25 cellular contexts compared by ENCODE assay signal in the genomic region with DNA sequence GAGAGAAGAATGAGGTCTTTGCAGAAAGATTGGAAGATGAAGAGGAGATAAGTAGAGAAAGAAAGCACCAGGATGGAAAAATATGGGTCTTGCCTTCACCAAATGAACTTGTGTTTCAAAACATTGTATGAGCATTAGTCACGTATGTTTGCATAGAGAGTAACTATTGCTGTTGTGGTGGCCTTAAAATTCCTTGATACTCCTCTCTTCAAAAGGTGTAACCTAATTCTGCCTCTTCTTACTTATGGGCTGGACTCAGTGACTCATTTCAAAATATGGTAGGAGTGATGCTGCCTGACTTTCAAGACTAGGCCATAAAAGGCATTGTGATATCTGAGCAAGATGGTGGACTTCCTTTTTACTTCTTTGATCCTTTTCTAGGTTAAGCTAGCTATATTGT.
A peak's percentile ranks its signal among the peaks of the same experiment; 100 is the strongest.
DNase-seq lines count a peak whose midpoint lies in the region; ATAC-seq and TF ChIP-seq lines count a peak whose summit lies in the region.
"Had no signal": no experiment of that assay in that cellular context is flagged by ENCODE, and none has a peak within 500 bp of the region (broad histone marks: within the 10 kb centered on the region; RNA-seq: fewer than 3 reads in every experiment).

No MANE protein-coding gene starts in this region.

- CTCF ChIA-PET in PC-3 (lab: Charles Lee) = interaction anchor here (0.6 kb wide), 1 partner anchor 475 kb away, joined by 3 read pairs; no protein-coding TSS in a partner anchor

- H2AFZ ChIP-seq in PC-3 (ENCODE audit: low read length) (peak overlapping the region; percentile 53), osteoblast (ENCODE audit: low read length) (peak overlapping the region; percentile 53)
- H2AFZ ChIP-seq: parathyroid adenoma had no signal

- H3K27ac ChIP-seq in PC-3 (ENCODE audit: low read length) = peak overlapping the region; percentile 36
- H3K27ac ChIP-seq in epithelial cell of prostate = peak overlapping the region; percentile 48
- no peak overlapping the region for H3K27ac ChIP-seq in osteoblast (ENCODE audit: low read depth, low read length)
- H3K27ac ChIP-seq: ascending aorta, BLaER1, coronary artery, parathyroid adenoma, vagina had no signal

- no peaks in the 10 kb centered on the region for H3K36me3 ChIP-seq in PC-3 (ENCODE audit: low read depth, low read length)
- no peaks in the 10 kb centered on the region for H3K36me3 ChIP-seq in osteoblast (ENCODE audit: insufficient read depth, low read length)
- H3K36me3 ChIP-seq: ascending aorta, BLaER1, vagina had no signal

- ATAC-seq in PC-3 (peak; percentile 100), GM21825 (IDR thresholded peaks at IDR 0.05; ENCODE audit: unreplicated experiment) (no peak)
- ATAC-seq: T-cell had no signal

- peaks cover 3% of the 10 kb centered on the region for H3F3A ChIP-seq in PC-3 (ENCODE audit: low read length, unreplicated experiment)

- TF ChIP-seq CTCF in PC-3 (conservative IDR thresholded peaks at IDR 0.05; ENCODE audit: low read depth, low read length) (no peak), osteoblast (IDR thresholded peaks at IDR 0.05; ENCODE audit: extremely low read depth, low read depth, low read length) (no peak)

- H3K27me3 ChIP-seq in PC-3 (ENCODE audit: low read length) = no peaks in the 10 kb centered on the region
- no peaks in the 10 kb centered on the region for H3K27me3 ChIP-seq in osteoblast (ENCODE audit: insufficient read depth, low read length)
- H3K27me3 ChIP-seq: ascending aorta, BLaER1, vagina had no signal

- no peaks in the 10 kb centered on the region for H3K9me3 ChIP-seq in PC-3 (ENCODE audit: low read length)
- no peaks in the 10 kb centered on the region for H3K9me3 ChIP-seq in osteoblast (ENCODE audit: low read depth, low read length)
- H3K9me3 ChIP-seq: ascending aorta, BLaER1, vagina had no signal

- in situ Hi-C loops in G401 (cut with HindIII; ENCODE audit: low sequenced_read_pairs) = no loop called here

- H3K4me3 ChIP-seq in PC-3 (ENCODE audit: low read length) (no peak overlapping the region), osteoblast (ENCODE audit: insufficient read depth, low read length) (no peak overlapping the region)
- H3K4me3 ChIP-seq: ascending aorta, BLaER1, coronary artery, lung, vagina had no signal

- intact Hi-C loops in PC-3 (cut with micrococcal nuclease) = no loop called here

- H3K79me2 ChIP-seq in PC-3 (ENCODE audit: low read length) (no peaks in the 10 kb centered on the region), osteoblast (ENCODE audit: insufficient read depth, low read length) (no peaks in the 10 kb centered on the region)
- H3K79me2 ChIP-seq: parathyroid adenoma had no signal

- DNase-seq in EL = peak; percentile 59
- DNase-seq in PC-3 = peak; percentile 90
- peak; percentile 31 for DNase-seq in epithelial cell of prostate (ENCODE audit: low read depth, low spot score)
- DNase-seq in osteoblast (ENCODE audit: insufficient read length, low spot score, missing footprints) = no peak
- DNase-seq in G401 (ENCODE audit: low spot score) = no peak
- no peak for DNase-seq in activated CD4-positive, alpha-beta T cell treated with anti-CD3 and anti-CD28 coated beads for 48 hours
- DNase-seq in GM19238 (ENCODE audit: insufficient read length, low spot score) = no peak
- DNase-seq: activated CD4-positive, alpha-beta memory T cell treated with anti-CD3 and anti-CD28 coated beads, Interleukin-2, amount 10 ng/mL, durations not matched to agents 7 days and 5 days; activated naive CD4-positive, alpha-beta T cell treated with anti-CD3 and anti-CD28 coated beads for 36 hours; activated T-cell treated with anti-CD3 and anti-CD28 coated beads, Interleukin-2, amount 50 U/mL, for 1 hour; head of caudate nucleus; immature natural killer cell; MV-4-11; NCI-H1930; NCI-H446; Right ventricle myocardium superior; stimulated activated CD4-positive, alpha-beta T cell treated with anti-CD3 and anti-CD28 coated beads, Interleukin-4, amount 100 ng/mL, for 24 hours; T-cell had no signal

- no peaks in the 10 kb centered on the region for H3K9me2 ChIP-seq in PC-3 (replicated peaks; ENCODE audit: low read length)

- BruUV-seq in PC-3 (replicated peaks; lab: Mats Ljungman, UMichigan) = no TSS peak

- H3K4me2 ChIP-seq in PC-3 (ENCODE audit: low read length) (peak overlapping the region; percentile 46), osteoblast (ENCODE audit: insufficient read depth, low read length) (no peak overlapping the region)
- H3K4me2 ChIP-seq: BLaER1 had no signal

- no peak overlapping the region for H3K9ac ChIP-seq in PC-3 (ENCODE audit: low read length)
- H3K9ac ChIP-seq: BLaER1, parathyroid adenoma had no signal

- H3K4me1 ChIP-seq in PC-3 (ENCODE audit: insufficient read depth, low read length) (peaks cover 15% of the 10 kb centered on the region), osteoblast (ENCODE audit: insufficient read depth, low read length) (peaks cover 3% of the 10 kb centered on the region)
- H3K4me1 ChIP-seq: ascending aorta, BLaER1, parathyroid adenoma, vagina had no signal

- no peaks in the 10 kb centered on the region for H4K20me1 ChIP-seq in PC-3 (ENCODE audit: low read length)
- no peaks in the 10 kb centered on the region for H4K20me1 ChIP-seq in osteoblast (ENCODE audit: insufficient read depth, low read length)
- H4K20me1 ChIP-seq: BLaER1 had no signal

- POLR2A ChIA-PET in PC-3 (lab: Charles Lee; ENCODE audit: unreplicated experiment) = no interaction called here

Comparison
In these comparisons a context has a peak if more than half of its experiments do, and no peak if none do; other contexts are left out.
1. DNase-seq: peak in EL (single experiment), PC-3 (single experiment) and epithelial cell of prostate (single experiment); none in osteoblast (single experiment), G401 (single experiment), activated CD4-positive, alpha-beta T cell treated with anti-CD3 and anti-CD28 coated beads for 48 hours (single experiment) and GM19238 (single experiment).